ENCODE assay signal across 9 cellular contexts in genomic region chr7:55019329-55019690, GRCh38. TPM values are rescaled to one million over a fixed set of nuclear protein-coding genes. Genes with fewer than 3 reads are reported as not detected.
DNase-seq lines count a peak whose midpoint lies in the region; ATAC-seq and TF ChIP-seq lines count a peak whose summit lies in the region.
"Had no signal": no experiment of that assay in that cellular context is flagged by ENCODE, and none has a peak within 500 bp of the region (broad histone marks: within the 10 kb centered on the region; RNA-seq: fewer than 3 reads in every experiment).

No MANE protein-coding gene starts in this region.

- intact Hi-C loops in mucosa of descending colon (cut with DNase I, micrococcal nuclease): no loop called here

- H3K4me1 ChIP-seq in HUES6 (ENCODE audit: control insufficient read depth, insufficient read depth, low read length): peaks cover 5% of the 10 kb centered on the region; the same call in 1 of the 2 replicates
- H3K4me1 ChIP-seq in endodermal cell (ENCODE audit: control insufficient read depth, insufficient read depth, low read length): peaks cover 3% of the 10 kb centered on the region
- no peaks in the 10 kb centered on the region for H3K4me1 ChIP-seq in mucosa of descending colon (ENCODE audit: low read depth)

- no peaks in the 10 kb centered on the region for H3K36me3 Mint-ChIP-seq in endodermal cell (ENCODE audit: low read depth)
- H3K36me3 Mint-ChIP-seq in activated CD8-positive, alpha-beta T cell treated with anti-CD3 and anti-CD28 coated beads, Interleukin-2, amount 10 ng/mL, durations not matched to agents 7 days and 5 days (ENCODE audit: low read depth): no peaks in the 10 kb centered on the region

- WGBS in endodermal cell (ENCODE audit: insufficient coverage in 1 of 2, insufficient read length in 1 of 2), 2 experiments: 0% methylated on average over 4 to 52 of the region's 52 CpGs

- no peak overlapping the region for H3K27ac Mint-ChIP-seq in endodermal cell
- H3K27ac Mint-ChIP-seq in activated CD8-positive, alpha-beta T cell treated with anti-CD3 and anti-CD28 coated beads, Interleukin-2, amount 10 ng/mL, durations not matched to agents 7 days and 5 days: no peak overlapping the region

- POLR2A ChIA-PET in activated CD8-positive, alpha-beta T cell treated with anti-CD3 and anti-CD28 coated beads, Interleukin-2, amount 10 ng/mL, durations not matched to agents 7 days and 5 days (lab: Charles Lee): no interaction called here

- peak overlapping the region; percentile 54 for H3K4me3 Mint-ChIP-seq in endodermal cell
- no peak overlapping the region for H3K4me3 Mint-ChIP-seq in activated CD8-positive, alpha-beta T cell treated with anti-CD3 and anti-CD28 coated beads, Interleukin-2, amount 10 ng/mL, durations not matched to agents 7 days and 5 days

- TF ChIP-seq CTCF in 22Rv1 (IDR thresholded peaks at IDR 0.05) (no peak), endodermal cell (conservative IDR thresholded peaks at IDR 0.05) (no peak), mucosa of descending colon (IDR thresholded peaks at IDR 0.05) (no peak)

- H3K27ac ChIP-seq in 22Rv1 (peak overlapping the region; percentile 50), HUES6 (ENCODE audit: low read depth, low read length) (no peak overlapping the region), endodermal cell (ENCODE audit: low read depth, low read length) (no peak overlapping the region)

- no peaks in the 10 kb centered on the region for H3K36me3 ChIP-seq in HUES6 (ENCODE audit: control insufficient read depth, insufficient read depth, low read length)
- H3K36me3 ChIP-seq in endodermal cell (ENCODE audit: control insufficient read depth, insufficient read depth, low read length): no peaks in the 10 kb centered on the region
- no peaks in the 10 kb centered on the region for H3K36me3 ChIP-seq in mucosa of descending colon (ENCODE audit: low read depth)

- no peaks in the 10 kb centered on the region for H3K9me3 Mint-ChIP-seq in endodermal cell
- no peaks in the 10 kb centered on the region for H3K9me3 Mint-ChIP-seq in activated CD8-positive, alpha-beta T cell treated with anti-CD3 and anti-CD28 coated beads, Interleukin-2, amount 10 ng/mL, durations not matched to agents 7 days and 5 days (ENCODE audit: insufficient read depth)

- peak; percentile 65 for ATAC-seq in mucosa of descending colon
- ATAC-seq in HG03520 (IDR thresholded peaks at IDR 0.05; ENCODE audit: unreplicated experiment): no peak
- no peak for ATAC-seq in activated CD8-positive, alpha-beta T cell treated with anti-CD3 and anti-CD28 coated beads, Interleukin-2, amount 10 ng/mL, durations not matched to agents 7 days and 5 days
- ATAC-seq in HG03457 (IDR thresholded peaks at IDR 0.05; ENCODE audit: unreplicated experiment): no peak

- peaks cover 78% of the 10 kb centered on the region for H3K27me3 Mint-ChIP-seq in endodermal cell (ENCODE audit: insufficient read depth)
- peaks cover 52% of the 10 kb centered on the region for H3K27me3 Mint-ChIP-seq in activated CD8-positive, alpha-beta T cell treated with anti-CD3 and anti-CD28 coated beads, Interleukin-2, amount 10 ng/mL, durations not matched to agents 7 days and 5 days (ENCODE audit: low read depth)

- CTCF ChIA-PET in activated CD8-positive, alpha-beta T cell treated with anti-CD3 and anti-CD28 coated beads, Interleukin-2, amount 10 ng/mL, durations not matched to agents 7 days and 5 days (lab: Charles Lee): no interaction called here

- H3K27me3 ChIP-seq in HUES6 (ENCODE audit: control insufficient read depth, insufficient read depth, low read length): peaks cover 86% of the 10 kb centered on the region
- H3K27me3 ChIP-seq in endodermal cell (ENCODE audit: control insufficient read depth, insufficient read depth, low read length, poor library complexity, severe bottlenecking): peaks cover 66% of the 10 kb centered on the region

- H3K9ac ChIP-seq in HUES6 (ENCODE audit: low read length): peak overlapping the region; percentile 40
- H3K9ac ChIP-seq in endodermal cell (ENCODE audit: extremely low read depth, low read length, poor library complexity, severe bottlenecking): no peak overlapping the region

- no peaks in the 10 kb centered on the region for H3K4me1 Mint-ChIP-seq in endodermal cell
- H3K4me1 Mint-ChIP-seq in activated CD8-positive, alpha-beta T cell treated with anti-CD3 and anti-CD28 coated beads, Interleukin-2, amount 10 ng/mL, durations not matched to agents 7 days and 5 days (ENCODE audit: low read depth): no peaks in the 10 kb centered on the region

- H3K4me3 ChIP-seq in HUES6 (ENCODE audit: low read depth, low read length): peak overlapping the region; percentile 74
- peak overlapping the region; percentile 72 for H3K4me3 ChIP-seq in endodermal cell (ENCODE audit: low read length)
- H3K4me3 ChIP-seq in mucosa of descending colon: peak overlapping the region; percentile 75

- H3K9me3 ChIP-seq in HUES6 (ENCODE audit: control insufficient read depth, insufficient read depth, low read depth, low read length) (no peaks in the 10 kb centered on the region), endodermal cell (ENCODE audit: control insufficient read depth, low read length) (no peaks in the 10 kb centered on the region), mucosa of descending colon (no peaks in the 10 kb centered on the region)

- DNase-seq in endodermal cell (peak; percentile 84), mucosa of descending colon (peak; percentile 68 to 82 (median 75))
- DNase-seq in activated CD8-positive, alpha-beta T cell treated with anti-CD3 and anti-CD28 coated beads, Interleukin-2, amount 10 ng/mL, durations not matched to agents 7 days and 5 days: no peak
- no peak for DNase-seq in stimulated activated CD4-positive, alpha-beta T cell treated with anti-CD3 and anti-CD28 coated beads, Interleukin-4, amount 100 ng/mL, for 4 hours

RNA-seq across cellular contexts. Expression of gene EGFR, which starts 0.5 kb away (rescaled TPM):
- total RNA-seq in endodermal cell (1 to 10 TPM; 5.0 to 5.8 TPM), mucosa of descending colon (10 to 100 TPM; 63.6 to 96.3 (median 72.5) TPM)
- 5.3 TPM for polyA plus RNA-seq in endodermal cell (2013, experiment 1 of 2)
- 5.1 TPM for polyA plus RNA-seq in endodermal cell (2013, experiment 2 of 2)
- total RNA-seq in activated CD8-positive, alpha-beta T cell treated with anti-CD3 and anti-CD28 coated beads, Interleukin-2, amount 10 ng/mL, durations not matched to agents 7 days and 5 days: not detected
- total RNA-seq: activated CD8-positive, alpha-beta memory T cell treated with anti-CD3 and anti-CD28 coated beads for 36 hours had no signal

Comparison
In these comparisons a context has a peak if more than half of its experiments do, and no peak if none do; other contexts are left out.
1. DNase-seq: peak in endodermal cell (single experiment) and mucosa of descending colon (3 of 3); none in activated CD8-positive, alpha-beta T cell treated with anti-CD3 and anti-CD28 coated beads, Interleukin-2, amount 10 ng/mL, durations not matched to agents 7 days and 5 days (single experiment) and stimulated activated CD4-positive, alpha-beta T cell treated with anti-CD3 and anti-CD28 coated beads, Interleukin-4, amount 100 ng/mL, for 4 hours (0 of 2).
2. RNA of gene EGFR, which starts 0.5 kb away (total RNA-seq): 63.6 to 96.3 TPM in mucosa of descending colon; 5.0 to 5.8 TPM in endodermal cell and not detected in activated CD8-positive, alpha-beta T cell treated with anti-CD3 and anti-CD28 coated beads, Interleukin-2, amount 10 ng/mL, durations not matched to agents 7 days and 5 days; every median in the first group is over 4 times any median in the second.
3. Peak in every context shown above with its lines, with median percentiles within 50 percentile points of each other: H3K4me3 ChIP-seq.